ENCODE assay signal across 10 cellular contexts in genomic region chr5:35136386-35136785, GRCh38.
DNase-seq lines count a peak whose midpoint lies in the region; ATAC-seq and TF ChIP-seq lines count a peak whose summit lies in the region.
"Had no signal": no experiment of that assay in that cellular context is flagged by ENCODE, and none has a peak within 500 bp of the region (broad histone marks: within the 10 kb centered on the region; RNA-seq: fewer than 3 reads in every experiment).

No MANE protein-coding gene starts in this region.

- peaks cover 68% of the 10 kb centered on the region for H3K27me3 Mint-ChIP-seq in activated T-cell treated with anti-CD3 and anti-CD28 coated beads, Interleukin-2, amount 50 U/mL, for 24 hours
- H3K27me3 Mint-ChIP-seq in naive thymus-derived CD4-positive, alpha-beta T cell: peaks cover 26 to 35% (median 27%) of the 10 kb centered on the region in 5 donors

- H3K36me3 Mint-ChIP-seq in activated T-cell treated with anti-CD3 and anti-CD28 coated beads, Interleukin-2, amount 50 U/mL, for 24 hours (ENCODE audit: low read depth): no peaks in the 10 kb centered on the region
- no peaks in the 10 kb centered on the region for H3K36me3 Mint-ChIP-seq in naive thymus-derived CD4-positive, alpha-beta T cell

- no peak overlapping the region for H3K4me3 Mint-ChIP-seq in activated T-cell treated with anti-CD3 and anti-CD28 coated beads, Interleukin-2, amount 50 U/mL, for 24 hours
- no peak overlapping the region for H3K4me3 Mint-ChIP-seq in naive thymus-derived CD4-positive, alpha-beta T cell
- H3K4me3 Mint-ChIP-seq: CD14-positive monocyte had no signal

- H3K27me3 ChIP-seq in naive thymus-derived CD4-positive, alpha-beta T cell (ENCODE audit: control insufficient read depth in 2 of 2, insufficient read depth in 2 of 2, low read length in 2 of 2): no peaks in the 10 kb centered on the region

- H3K9me3 ChIP-seq in naive thymus-derived CD4-positive, alpha-beta T cell (ENCODE audit: control insufficient read depth in 2 of 3, low read length in 3 of 3): no peaks in the 10 kb centered on the region

- H3K27ac Mint-ChIP-seq in activated T-cell treated with anti-CD3 and anti-CD28 coated beads, Interleukin-2, amount 50 U/mL, for 24 hours: no peak overlapping the region
- H3K27ac Mint-ChIP-seq in naive thymus-derived CD4-positive, alpha-beta T cell: no peak overlapping the region

- POLR2A ChIA-PET in naive thymus-derived CD4-positive, alpha-beta T cell (lab: Charles Lee): no interaction called here

- no peak for TF ChIP-seq CTCF in epithelial cell of esophagus (IDR thresholded peaks at IDR 0.05; ENCODE audit: insufficient read depth, low read depth, low read length, missing control alignments)

- CTCF ChIA-PET in naive thymus-derived CD4-positive, alpha-beta T cell (lab: Charles Lee): no interaction called here

- no peak overlapping the region for H3K4me3 ChIP-seq in epithelial cell of esophagus (ENCODE audit: low read length)
- no peak overlapping the region for H3K4me3 ChIP-seq in naive thymus-derived CD4-positive, alpha-beta T cell (ENCODE audit: low read length)

- no peaks in the 10 kb centered on the region for H3K9me3 Mint-ChIP-seq in activated T-cell treated with anti-CD3 and anti-CD28 coated beads, Interleukin-2, amount 50 U/mL, for 24 hours
- H3K9me3 Mint-ChIP-seq in naive thymus-derived CD4-positive, alpha-beta T cell: no peaks in the 10 kb centered on the region

- peak; percentile 26 to 49 for DNase-seq in activated T-cell treated with anti-CD3 and anti-CD28 coated beads, Interleukin-2, amount 50 U/mL, for 48 hours
- DNase-seq in activated T-cell treated with anti-CD3 and anti-CD28 coated beads, Interleukin-2, amount 50 U/mL, for 24 hours: no peak
- DNase-seq in LHCN-M2 (ENCODE audit: low read depth): peak; percentile 95
- peak; percentile 55 for DNase-seq in epithelial cell of esophagus (ENCODE audit: low read depth)
- peak; percentile 4 to 26 for DNase-seq in stimulated activated CD8-positive, alpha-beta memory T cell treated with anti-CD3 and anti-CD28 coated beads, Interleukin-15, amount 100 ng/mL, for 48 hours (ENCODE audit: low read depth in 2 of 2)
- no peak for DNase-seq in NCI-H1105 treated with DMSO at 0.1 percent for 48 hours (lab: John Stamatoyannopoulos, UW)
- DNase-seq in naive thymus-derived CD4-positive, alpha-beta T cell: no peak
- DNase-seq: activated CD4-positive, alpha-beta T cell treated with anti-CD3 and anti-CD28 coated beads, Interleukin-2, amount 50 U/mL, for 1 hour had no signal

- H3K4me1 ChIP-seq in naive thymus-derived CD4-positive, alpha-beta T cell (ENCODE audit: control insufficient read depth in 2 of 2, insufficient read depth in 2 of 2, low read length in 2 of 2): no peaks in the 10 kb centered on the region

- intact Hi-C loops in naive thymus-derived CD4-positive, alpha-beta T cell (cut with micrococcal nuclease): no loop called here

- H3K27ac ChIP-seq in naive thymus-derived CD4-positive, alpha-beta T cell (ENCODE audit: low read depth, low read length): no peak overlapping the region

- ATAC-seq in naive thymus-derived CD4-positive, alpha-beta T cell: no peak
- ATAC-seq in HG03196 (IDR thresholded peaks at IDR 0.05; ENCODE audit: unreplicated experiment): no peak

- no peaks in the 10 kb centered on the region for H3K36me3 ChIP-seq in naive thymus-derived CD4-positive, alpha-beta T cell (ENCODE audit: control insufficient read depth in 2 of 3, insufficient read depth in 3 of 3, low read length in 3 of 3)

- H3K4me1 Mint-ChIP-seq in activated T-cell treated with anti-CD3 and anti-CD28 coated beads, Interleukin-2, amount 50 U/mL, for 24 hours (ENCODE audit: low read depth): peaks cover 12% of the 10 kb centered on the region
- peaks cover 0 to 1% (median 0%) of the 10 kb centered on the region in 7 donors for H3K4me1 Mint-ChIP-seq in naive thymus-derived CD4-positive, alpha-beta T cell

Comparison
In these comparisons a context has a peak if more than half of its experiments do, and no peak if none do; other contexts are left out.
1. DNase-seq: peak in activated T-cell treated with anti-CD3 and anti-CD28 coated beads, Interleukin-2, amount 50 U/mL, for 48 hours (2 of 2), LHCN-M2 (single experiment), epithelial cell of esophagus (single experiment) and stimulated activated CD8-positive, alpha-beta memory T cell treated with anti-CD3 and anti-CD28 coated beads, Interleukin-15, amount 100 ng/mL, for 48 hours (2 of 2); none in activated T-cell treated with anti-CD3 and anti-CD28 coated beads, Interleukin-2, amount 50 U/mL, for 24 hours (single experiment), NCI-H1105 treated with DMSO at 0.1 percent for 48 hours (single experiment) and naive thymus-derived CD4-positive, alpha-beta T cell (0 of 9).